1 cellular context compared by ENCODE assay signal in the genomic region with DNA sequence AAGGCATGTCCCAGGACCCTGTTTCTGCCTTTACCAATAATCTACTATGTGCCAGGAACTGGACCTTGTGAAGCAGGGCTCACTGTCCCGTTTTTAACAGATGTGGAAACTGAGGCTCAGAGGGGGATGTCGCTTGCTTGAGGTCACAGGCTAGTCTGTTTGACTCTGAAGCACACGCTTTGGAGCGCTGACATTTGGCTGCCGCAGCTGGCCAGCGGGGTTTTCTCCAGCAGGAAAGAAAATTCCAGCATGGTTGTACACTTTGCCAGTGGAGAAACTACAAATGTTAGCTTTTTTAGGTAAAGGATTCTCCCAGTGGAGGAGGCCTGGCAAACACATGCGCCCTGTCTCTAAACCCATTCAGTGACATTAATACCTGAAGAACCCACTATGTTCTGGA.
TF ChIP-seq lines count a peak whose summit lies in the region.

No MANE protein-coding gene starts in this region.

TF ChIP-seq in GM23338, 12 proteins besides CTCF, POLR2A, EP300 and RAD21:
- TF ChIP-seq NANOG (IDR thresholded peaks at IDR 0.05; ENCODE audit: borderline replicate concordance) (no peak), STAT1 (IDR thresholded peaks at IDR 0.05; ENCODE audit: unreplicated experiment) (no peak)
- TF ChIP-seq, protein P1, sequence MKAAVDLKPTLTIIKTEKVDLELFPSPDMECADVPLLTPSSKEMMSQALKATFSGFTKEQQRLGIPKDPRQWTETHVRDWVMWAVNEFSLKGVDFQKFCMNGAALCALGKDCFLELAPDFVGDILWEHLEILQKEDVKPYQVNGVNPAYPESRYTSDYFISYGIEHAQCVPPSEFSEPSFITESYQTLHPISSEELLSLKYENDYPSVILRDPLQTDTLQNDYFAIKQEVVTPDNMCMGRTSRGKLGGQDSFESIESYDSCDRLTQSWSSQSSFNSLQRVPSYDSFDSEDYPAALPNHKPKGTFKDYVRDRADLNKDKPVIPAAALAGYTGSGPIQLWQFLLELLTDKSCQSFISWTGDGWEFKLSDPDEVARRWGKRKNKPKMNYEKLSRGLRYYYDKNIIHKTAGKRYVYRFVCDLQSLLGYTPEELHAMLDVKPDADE (IDR thresholded peaks at IDR 0.05) = no peak
TF ChIP-seq in GM23338: peak in this region for 0.
